Comparison of ENCODE assay signal across 30 cellular contexts in genomic region chr4:88753658-88754431, GRCh38. TPM values are rescaled to one million over a fixed set of nuclear protein-coding genes. Genes with fewer than 3 reads are reported as not detected.
DNase-seq lines count a peak whose midpoint lies in the region; ATAC-seq and TF ChIP-seq lines count a peak whose summit lies in the region.
"Had no signal": no experiment of that assay in that cellular context is flagged by ENCODE, and none has a peak within 500 bp of the region (broad histone marks: within the 10 kb centered on the region; RNA-seq: fewer than 3 reads in every experiment).

No MANE protein-coding gene starts in this region.

- WGBS in body of pancreas, 2 donors: 28% methylated on average over 5 of the region's 5 CpGs
- 20% methylated on average over 5 of the region's 5 CpGs for WGBS in right lobe of liver (ENCODE audit: insufficient coverage, low coverage, low lambda C conversion rate, missing lambda C conversion rate)
- WGBS in thyroid gland, 2 donors: 47 to 53% methylated on average over 5 of the region's 5 CpGs

- no peak overlapping the region for H3K4me3 ChIP-seq in body of pancreas
- no peak overlapping the region for H3K4me3 ChIP-seq in right lobe of liver
- no peak overlapping the region for H3K4me3 ChIP-seq in thyroid gland (replicated peaks in 1 of 3)
- H3K4me3 ChIP-seq: PC-9, SJCRH30, smooth muscle cell, stomach had no signal

- no peak overlapping the region for H3K27ac Mint-ChIP-seq in CD14-positive monocyte
- H3K27ac Mint-ChIP-seq in activated CD4-positive, alpha-beta T cell treated with anti-CD3 and anti-CD28 coated beads, Interleukin-2, amount 10 ng/mL, durations not matched to agents 24 days and 14 days: no peak overlapping the region
- H3K27ac Mint-ChIP-seq: activated B cell treated with CpG ODN at 0.5 μM for 24 hours; CD8-positive, alpha-beta T cell; effector memory CD8-positive, alpha-beta T cell; memory B cell had no signal

- H3K9me3 ChIP-seq in body of pancreas (no peaks in the 10 kb centered on the region), right lobe of liver (no peaks in the 10 kb centered on the region), thyroid gland (no peaks in the 10 kb centered on the region)
- H3K9me3 ChIP-seq: neutrophil, SJCRH30, stomach had no signal

- ATAC-seq in left ventricle myocardium superior (peak; percentile 42), Right ventricle myocardium inferior (no peak), body of pancreas (peak; percentile 54), right lobe of liver (peak; percentile 56 to 72 (median 64)), GM19023 (IDR thresholded peaks at IDR 0.05; ENCODE audit: unreplicated experiment) (no peak)
- ATAC-seq: CD8-positive, alpha-beta T cell; effector memory CD8-positive, alpha-beta T cell; HCT116 had no signal

- H3K9me3 Mint-ChIP-seq in CD14-positive monocyte: no peaks in the 10 kb centered on the region
- H3K9me3 Mint-ChIP-seq in activated CD4-positive, alpha-beta T cell treated with anti-CD3 and anti-CD28 coated beads, Interleukin-2, amount 10 ng/mL, durations not matched to agents 24 days and 14 days: no peaks in the 10 kb centered on the region
- H3K9me3 Mint-ChIP-seq: activated B cell treated with CpG ODN at 0.5 μM for 24 hours; CD8-positive, alpha-beta T cell; effector memory CD8-positive, alpha-beta T cell; memory B cell had no signal

- no peaks in the 10 kb centered on the region for H3K4me1 Mint-ChIP-seq in CD14-positive monocyte
- H3K4me1 Mint-ChIP-seq in activated CD4-positive, alpha-beta T cell treated with anti-CD3 and anti-CD28 coated beads, Interleukin-2, amount 10 ng/mL, durations not matched to agents 24 days and 14 days: no peaks in the 10 kb centered on the region
- H3K4me1 Mint-ChIP-seq: activated B cell treated with CpG ODN at 0.5 μM for 24 hours, memory B cell had no signal

- H3K4me1 ChIP-seq in body of pancreas (peaks cover 49% of the 10 kb centered on the region), right lobe of liver (peaks cover 0 to 68% (median 26%) of the 10 kb centered on the region in 4 donors), thyroid gland (peaks cover 36 to 42% of the 10 kb centered on the region in 2 donors)
- H3K4me1 ChIP-seq: SJCRH30 had no signal

- H3K27ac ChIP-seq in body of pancreas: peak overlapping the region in 2 of 4 donors; percentile 20 to 64
- peak overlapping the region; percentile 58 to 82 (median 72) for H3K27ac ChIP-seq in right lobe of liver
- peak overlapping the region; percentile 82 to 90 (median 84) for H3K27ac ChIP-seq in thyroid gland
- H3K27ac ChIP-seq: HL-60, neutrophil, PC-9, SJCRH30 had no signal

- H3K27me3 Mint-ChIP-seq in CD14-positive monocyte (ENCODE audit: low read depth in 3 of 3): no peaks in the 10 kb centered on the region
- no peaks in the 10 kb centered on the region for H3K27me3 Mint-ChIP-seq in activated CD4-positive, alpha-beta T cell treated with anti-CD3 and anti-CD28 coated beads, Interleukin-2, amount 10 ng/mL, durations not matched to agents 24 days and 14 days

- H3K36me3 ChIP-seq in body of pancreas (replicated peaks in 1 of 2; ENCODE audit: insufficient read depth in 1 of 2, low read depth in 2 of 2) (peaks cover 10 to 13% of the 10 kb centered on the region in 2 donors), right lobe of liver (peaks cover 0 to 14% (median under 1%) of the 10 kb centered on the region in 4 donors), thyroid gland (peaks cover 16 to 20% of the 10 kb centered on the region in 2 donors)
- H3K36me3 ChIP-seq: neutrophil had no signal

- peaks cover 82 to 83% of the 10 kb centered on the region in 2 donors for H3K36me3 Mint-ChIP-seq in CD14-positive monocyte
- peaks cover 33% of the 10 kb centered on the region for H3K36me3 Mint-ChIP-seq in activated CD4-positive, alpha-beta T cell treated with anti-CD3 and anti-CD28 coated beads, Interleukin-2, amount 10 ng/mL, durations not matched to agents 24 days and 14 days (ENCODE audit: low read depth)

- no peak for DNase-seq in left ventricle myocardium superior
- DNase-seq in Right ventricle myocardium inferior (ENCODE audit: missing footprints): no peak
- DNase-seq in body of pancreas: no peak
- no peak for DNase-seq in right lobe of liver
- DNase-seq in thyroid gland: no peak
- DNase-seq in CD14-positive monocyte (ENCODE audit: low spot score): no peak
- no peak for DNase-seq in activated CD4-positive, alpha-beta T cell treated with anti-CD3 and anti-CD28 coated beads, Interleukin-2, amount 10 ng/mL, durations not matched to agents 24 days and 14 days
- DNase-seq: activated B cell treated with CpG ODN at 0.5 μM for 24 hours; activated CD4-positive, alpha-beta T cell treated with anti-CD3 and anti-CD28 coated beads, Interleukin-2, amount 50 U/mL, for 4 hours; activated naive CD4-positive, alpha-beta T cell treated with Interleukin-2 at 50 U/mL for 16 hours; AML-193; CD8-positive, alpha-beta T cell; DMS153; effector memory CD8-positive, alpha-beta T cell; erythroblast; NCI-H187; NCI-H2171 treated with DMSO at 0.1 percent for 48 hours; NCI-H524 treated with DMSO at 0.1 percent for 48 hours; PC-9; SJCRH30; stimulated activated CD4-positive, alpha-beta T cell treated with anti-CD3 and anti-CD28 coated beads, Interleukin-1b, Interleukin-23, amount 100 ng/mL, for 48 hours; stimulated activated CD8-positive, alpha-beta memory T cell treated with anti-CD3 and anti-CD28 coated beads, Interleukin-4, amount 100 ng/mL, for 48 hours; stomach; trophoblast cell had no signal

- no peak for TF ChIP-seq CTCF in body of pancreas (IDR thresholded peaks at IDR 0.05)
- TF ChIP-seq CTCF in right lobe of liver (IDR thresholded peaks at IDR 0.05): no peak
- TF ChIP-seq CTCF in thyroid gland (IDR thresholded peaks at IDR 0.05): peak in 1 of 6 experiments; percentile 7
- TF ChIP-seq CTCF in CD14-positive monocyte (IDR thresholded peaks at IDR 0.05): no peak

- no peaks in the 10 kb centered on the region for H3K27me3 ChIP-seq in body of pancreas
- H3K27me3 ChIP-seq in right lobe of liver: no peaks in the 10 kb centered on the region
- no peaks in the 10 kb centered on the region for H3K27me3 ChIP-seq in thyroid gland
- H3K27me3 ChIP-seq: neutrophil, SJCRH30, stomach had no signal

- intact Hi-C loops in left ventricle myocardium superior (cut with micrococcal nuclease) (no loop called here), Right ventricle myocardium inferior (cut with DNase I) (loop anchor here (1.0 kb wide), 1 partner anchor 48 kb away; no protein-coding TSS in a partner anchor), body of pancreas (cut with DNase I) (loop anchor here (10.0 kb wide), 1 partner anchor 51 kb away; no protein-coding TSS in a partner anchor), right lobe of liver (cut with DNase I) (no loop called here), thyroid gland (cut with DNase I) (no loop called here), CD14-positive monocyte (cut with micrococcal nuclease) (no loop called here)
- intact Hi-C loops in activated CD4-positive, alpha-beta T cell treated with anti-CD3 and anti-CD28 coated beads, Interleukin-2, amount 10 ng/mL, durations not matched to agents 24 days and 14 days (cut with micrococcal nuclease): no loop called here

- TF ChIP-seq POLR2A in body of pancreas (IDR thresholded peaks at IDR 0.05) (no peak), right lobe of liver (IDR thresholded peaks at IDR 0.05) (peak; percentile 77), thyroid gland (IDR thresholded peaks at IDR 0.05) (peak in 1 of 2 donors; percentile 70)

- H3K4me3 Mint-ChIP-seq in CD14-positive monocyte: no peak overlapping the region
- H3K4me3 Mint-ChIP-seq in activated CD4-positive, alpha-beta T cell treated with anti-CD3 and anti-CD28 coated beads, Interleukin-2, amount 10 ng/mL, durations not matched to agents 24 days and 14 days: no peak overlapping the region
- H3K4me3 Mint-ChIP-seq: activated B cell treated with CpG ODN at 0.5 μM for 24 hours; CD8-positive, alpha-beta T cell; effector memory CD8-positive, alpha-beta T cell; memory B cell had no signal

RNA-seq across cellular contexts. Expression of gene NAP1L5, which starts 56.2 kb away (rescaled TPM):
- total RNA-seq in left ventricle myocardium superior (1.6 TPM), Right ventricle myocardium inferior (2.4 TPM), body of pancreas (1 to 10 TPM; 3.1 to 7.3 TPM), right lobe of liver (1 to 10 TPM; 1.8 to 5.7 (median 3.0) TPM), thyroid gland (10 to 100 TPM; 14.1 to 16.3 (median 16.2) TPM)
- polyA plus RNA-seq in CD14-positive monocyte: under 1 TPM; 0.18 to 0.41 TPM
- 4.9 TPM in 2 replicates for total RNA-seq in activated CD4-positive, alpha-beta T cell treated with anti-CD3 and anti-CD28 coated beads, Interleukin-2, amount 10 ng/mL, durations not matched to agents 24 days and 14 days

Comparison
In these comparisons a context has a peak if more than half of its experiments do, and no peak if none do; other contexts are left out.
1. ATAC-seq: peak in left ventricle myocardium superior (single experiment), body of pancreas (single experiment) and right lobe of liver (4 of 4); none in Right ventricle myocardium inferior (single experiment) and GM19023 (single experiment).
2. intact Hi-C loops: an anchor here in Right ventricle myocardium inferior (1.0 kb wide) and body of pancreas (10.0 kb wide); none called in left ventricle myocardium superior, right lobe of liver, thyroid gland, CD14-positive monocyte and activated CD4-positive, alpha-beta T cell treated with anti-CD3 and anti-CD28 coated beads, Interleukin-2, amount 10 ng/mL, durations not matched to agents 24 days and 14 days.